17 cellular contexts compared by ENCODE assay signal in the genomic region with DNA sequence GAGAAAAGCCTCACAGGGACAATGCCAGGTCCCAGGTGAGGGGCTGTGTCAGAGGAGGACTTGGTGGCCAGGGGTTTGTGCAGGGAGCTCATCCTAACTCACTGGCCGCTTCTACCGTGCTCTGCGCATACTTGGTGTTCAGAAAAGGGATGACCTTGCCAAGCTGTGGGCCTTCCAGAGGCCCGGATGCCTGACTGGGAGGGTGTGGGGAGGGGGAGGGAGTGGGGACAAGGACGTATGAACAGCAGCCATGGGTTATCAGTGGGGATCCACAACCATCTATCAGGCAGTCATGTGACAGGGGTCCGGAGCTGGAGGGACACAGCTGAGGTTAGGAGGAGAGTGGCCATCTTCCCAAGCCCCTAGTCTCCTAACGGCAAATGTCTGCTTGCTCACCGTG. TPM values are rescaled to one million over a fixed set of nuclear protein-coding genes. Genes with fewer than 3 reads are reported as not detected.
DNase-seq lines count a peak whose midpoint lies in the region; ATAC-seq, FAIRE-seq and TF ChIP-seq lines count a peak whose summit lies in the region.
"Had no signal": no experiment of that assay in that cellular context is flagged by ENCODE, and none has a peak within 500 bp of the region (broad histone marks: within the 10 kb centered on the region; RNA-seq: fewer than 3 reads in every experiment).

No MANE protein-coding gene starts in this region.

- no peak overlapping the region; a peak in 1 of 5 replicates for H3K4me3 Mint-ChIP-seq in H9
- H3K4me3 Mint-ChIP-seq: B cell; CD8-positive, alpha-beta T cell had no signal

- H3K4me1 Mint-ChIP-seq in H9, result no peaks in the 10 kb centered on the region

- H3K23me2 ChIP-seq in H9 (ENCODE audit: insufficient read length, low read depth, low read length, poor library complexity, severe bottlenecking), result no peaks in the 10 kb centered on the region

- no peak overlapping the region for H3K27ac ChIP-seq in H9 (ENCODE audit: insufficient read length, low read depth, low read length)
- no peak overlapping the region for H3K27ac ChIP-seq in foreskin keratinocyte
- H3K27ac ChIP-seq: BLaER1 treated with 17β-estradiol and CSF1 and Interleukin-3, amounts not matched to agents 10 nM and 100 nM had no signal

- H3K36me3 Mint-ChIP-seq in H9 (ENCODE audit: insufficient read depth in 1 of 3, low read depth in 3 of 3), result peaks cover 6 to 53% (median 25%) of the 10 kb centered on the region in 3 experiments; a peak in 6 of 7 replicates

- no peak overlapping the region for H4K91ac ChIP-seq in H9 (ENCODE audit: insufficient read length, low read depth, low read length)

- ATAC-seq in left cardiac atrium (no peak), foreskin keratinocyte (no peak)
- ATAC-seq: CD8-positive, alpha-beta T cell had no signal

- DNase-seq in cardiac septum (ENCODE audit: low spot score), result peak; percentile 67
- no peak for DNase-seq in left cardiac atrium
- DNase-seq in H9, result no peak
- DNase-seq in mesenteric fat pad (ENCODE audit: low spot score), result peak; percentile 41
- no peak for DNase-seq in RCC 7860 (ENCODE audit: low spot score)
- DNase-seq in foreskin keratinocyte, result no peak
- DNase-seq: Calu3; CD8-positive, alpha-beta T cell; DMS79 treated with DMSO at 0.1 percent for 48 hours; EL had no signal

- FAIRE-seq in RCC 7860 (lab: Jason Lieb, UNC), result no peak
- FAIRE-seq: G401.6, GM12891, GM19239, H1 had no signal

- peak overlapping the region; percentile 36 to 53 (median 36); a peak in 3 of 7 replicates for H3K27ac Mint-ChIP-seq in H9
- H3K27ac Mint-ChIP-seq: B cell; CD8-positive, alpha-beta T cell had no signal

- H3K18ac ChIP-seq in H9 (ENCODE audit: insufficient read length, low read depth, low read length), result no peak overlapping the region

- H3T11ph ChIP-seq in H9 (ENCODE audit: low read length), result no peak overlapping the region

- H4K8ac ChIP-seq in H9 (replicated peaks; ENCODE audit: insufficient read length, low read depth, low read length), result no peak overlapping the region

- no peak overlapping the region for H3K4me2 ChIP-seq in H9 (ENCODE audit: insufficient read depth, insufficient read length, low read length)
- H3K4me2 ChIP-seq: BLaER1 treated with 17β-estradiol and CSF1 and Interleukin-3, amounts not matched to agents 10 nM and 100 nM had no signal

- no peaks in the 10 kb centered on the region for H3K79me1 ChIP-seq in H9 (ENCODE audit: insufficient read depth, low read depth, low read length, poor library complexity, severe bottlenecking)

- no peak overlapping the region for H2AFZ ChIP-seq in H9 (ENCODE audit: low read length)

- no peaks in the 10 kb centered on the region for H3K27me3 Mint-ChIP-seq in H9 (ENCODE audit: low read depth)
- H3K27me3 Mint-ChIP-seq: B cell had no signal

- no peak overlapping the region for H4K5ac ChIP-seq in H9 (ENCODE audit: insufficient read length, low read depth, low read length)

- H4K20me1 ChIP-seq in H9 (ENCODE audit: control insufficient read depth, insufficient read depth, insufficient read length), result no peaks in the 10 kb centered on the region
- H4K20me1 ChIP-seq: BLaER1 treated with 17β-estradiol and CSF1 and Interleukin-3, amounts not matched to agents 10 nM and 100 nM had no signal

- H3K4ac ChIP-seq in H9 (ENCODE audit: low read depth, low read length), result no peak overlapping the region

- H3K9me3 Mint-ChIP-seq in H9, result no peaks in the 10 kb centered on the region
- H3K9me3 Mint-ChIP-seq: CD8-positive, alpha-beta T cell had no signal

- H2BK5ac ChIP-seq in H9 (ENCODE audit: insufficient read length, low read length), result no peak overlapping the region

- H3K23ac ChIP-seq in H9 (ENCODE audit: insufficient read length, low read depth, low read length), result no peak overlapping the region

- H3K9ac ChIP-seq in H9 (ENCODE audit: extremely low read depth, insufficient read length, low read length), result no peak overlapping the region
- H3K9ac ChIP-seq: BLaER1 treated with 17β-estradiol and CSF1 and Interleukin-3, amounts not matched to agents 10 nM and 100 nM had no signal

- H2BK15ac ChIP-seq in H9 (ENCODE audit: low read depth, low read length), result no peak overlapping the region

- no peak overlapping the region for H2BK20ac ChIP-seq in H9 (ENCODE audit: low read depth, low read length, poor library complexity, severe bottlenecking)

- TF ChIP-seq CTCF in H9 (conservative IDR thresholded peaks at IDR 0.05) (no peak), foreskin keratinocyte (conservative IDR thresholded peaks at IDR 0.05) (no peak)

- H3K79me2 ChIP-seq in H9 (ENCODE audit: insufficient read depth, low read length), result no peaks in the 10 kb centered on the region

- H3K4me1 ChIP-seq in H9 (ENCODE audit: insufficient read depth, low read length), result no peaks in the 10 kb centered on the region
- H3K4me1 ChIP-seq in foreskin keratinocyte, result peaks cover 5% of the 10 kb centered on the region

- no peak overlapping the region for H2AK5ac ChIP-seq in H9 (ENCODE audit: insufficient read length, low read length)

- no peak overlapping the region for H3K14ac ChIP-seq in H9 (ENCODE audit: insufficient read depth, low read length)

- intact Hi-C loops in cardiac septum (cut with DNase I) (no loop called here), left cardiac atrium (cut with DNase I) (no loop called here)

- no peak overlapping the region for H2BK120ac ChIP-seq in H9 (ENCODE audit: low read depth, low read length, poor library complexity, severe bottlenecking)

- no peaks in the 10 kb centered on the region for H3K27me3 ChIP-seq in H9 (ENCODE audit: insufficient read depth, low read length)
- H3K27me3 ChIP-seq in foreskin keratinocyte, result no peaks in the 10 kb centered on the region
- H3K27me3 ChIP-seq: BLaER1 treated with 17β-estradiol and CSF1 and Interleukin-3, amounts not matched to agents 10 nM and 100 nM had no signal

- H3K9me3 ChIP-seq in H9 (ENCODE audit: control insufficient read depth, low read depth, low read length), result no peaks in the 10 kb centered on the region
- H3K9me3 ChIP-seq: BLaER1 treated with 17β-estradiol and CSF1 and Interleukin-3, amounts not matched to agents 10 nM and 100 nM; HAP-1 had no signal

- H3K56ac ChIP-seq in H9 (ENCODE audit: insufficient read length, low read depth, low read length), result no peak overlapping the region

- H2BK12ac ChIP-seq in H9 (ENCODE audit: insufficient read length, low read depth, low read length), result no peak overlapping the region

- no CpG with 5 or more reads among the region's 8 CpGs for WGBS in H9 (ENCODE audit: extremely low coverage, insufficient read length, low lambda C conversion rate)

RNA-seq across cellular contexts. Expression of gene SFXN4, which starts 6.2 kb away (rescaled TPM):
- 44.0 TPM for total RNA-seq in cardiac septum
- total RNA-seq in left cardiac atrium, result 10 to 100 TPM; 34.7 to 36.8 TPM
- total RNA-seq in H9 (2021), result 21.9 and 24.9 TPM in 2 replicates
- total RNA-seq in mesenteric fat pad, result 18.5 TPM
- total RNA-seq in foreskin keratinocyte, result 29.4 and 36.2 TPM in 2 replicates
- 28.4 and 40.1 TPM in 2 replicates for polyA plus RNA-seq in foreskin keratinocyte

RNA-seq across cellular contexts. Expression of gene PRDX3, which starts 19.3 kb away (rescaled TPM):
- total RNA-seq in cardiac septum (220 TPM), left cardiac atrium (100 to 1,000 TPM; 162 to 183 TPM), H9 (2021) (181 TPM in 2 replicates), mesenteric fat pad (141 TPM), foreskin keratinocyte (166 and 183 TPM in 2 replicates)
- 142 and 187 TPM in 2 replicates for polyA plus RNA-seq in foreskin keratinocyte

RNA-seq across cellular contexts. Expression of gene GRK5, which starts 48.0 kb away (rescaled TPM):
- total RNA-seq in cardiac septum (17.6 TPM), left cardiac atrium (10 to 100 TPM; 36.4 to 60.1 TPM), H9 (2021) (1.1 and 1.2 TPM in 2 replicates), mesenteric fat pad (20.2 TPM), foreskin keratinocyte (14.8 and 16.8 TPM in 2 replicates)
- 10.4 and 11.5 TPM in 2 replicates for polyA plus RNA-seq in foreskin keratinocyte

RNA-seq across cellular contexts. Expression of gene DENND10, which starts 55.4 kb away (rescaled TPM):
- total RNA-seq in cardiac septum, result 22.2 TPM
- 10 to 100 TPM; 22.6 to 25.4 TPM for total RNA-seq in left cardiac atrium
- total RNA-seq in H9 (2021), result 62.7 and 63.2 TPM in 2 replicates
- 49.4 TPM for total RNA-seq in mesenteric fat pad
- 49.8 and 52.6 TPM in 2 replicates for total RNA-seq in foreskin keratinocyte
- 21.8 and 23.3 TPM in 2 replicates for polyA plus RNA-seq in foreskin keratinocyte

Comparison
In these comparisons a context has a peak if more than half of its experiments do, and no peak if none do; other contexts are left out.
1. DNase-seq: peak in cardiac septum (single experiment) and mesenteric fat pad (single experiment); none in left cardiac atrium (single experiment), H9 (single experiment), RCC 7860 (single experiment) and foreskin keratinocyte (0 of 2).